ENCODE assay signal across 10 cellular contexts in the genomic region with DNA sequence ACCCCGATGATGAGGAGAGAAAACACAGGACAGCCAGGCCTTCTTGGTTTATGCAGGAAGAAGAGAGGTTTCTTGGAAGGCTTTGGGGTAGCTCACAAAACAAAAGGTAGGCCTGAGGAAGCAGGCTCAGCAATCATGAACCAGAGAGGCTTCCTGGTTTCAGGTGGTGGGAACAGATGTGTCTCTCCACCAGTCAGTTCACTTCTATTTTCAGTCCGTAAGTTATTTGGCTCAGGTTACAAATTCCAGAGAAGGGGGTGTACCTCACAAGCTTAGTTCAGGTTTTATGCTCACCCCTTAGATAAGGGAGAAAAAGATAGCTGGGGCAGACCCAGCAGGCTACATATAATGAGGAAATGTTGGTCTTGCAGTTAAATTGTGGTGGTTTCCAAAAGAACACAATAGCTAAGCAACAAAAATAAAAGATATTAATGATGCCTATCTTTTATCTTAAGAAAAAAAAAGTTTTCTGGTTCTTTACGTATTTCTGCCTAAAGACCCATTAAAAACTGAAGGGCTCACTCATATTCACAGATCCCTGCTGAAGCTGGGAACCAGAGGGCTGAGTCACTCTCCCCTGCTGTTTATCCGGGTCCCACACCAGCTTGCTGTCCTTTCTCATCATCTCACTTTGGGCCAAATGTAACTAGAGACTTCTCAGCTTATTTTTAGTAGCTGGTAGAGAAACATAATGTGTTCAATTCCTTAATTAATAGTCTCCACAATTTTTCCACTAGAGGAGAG.
A peak's percentile ranks its signal among the peaks of the same experiment; 100 is the strongest.
DNase-seq lines count a peak whose midpoint lies in the region; ATAC-seq, FAIRE-seq and TF ChIP-seq lines count a peak whose summit lies in the region.
"Had no signal": no experiment of that assay in that cellular context is flagged by ENCODE, and none has a peak within 500 bp of the region (broad histone marks: within the 10 kb centered on the region; RNA-seq: fewer than 3 reads in every experiment).

No MANE protein-coding gene starts in this region.

- TF ChIP-seq CTCF in A673 (conservative IDR thresholded peaks at IDR 0.05; ENCODE audit: low read depth, low read length) = no peak
- TF ChIP-seq CTCF in GM12878 (IDR thresholded peaks at IDR 0.05 in 2 of 3, conservative IDR thresholded peaks at IDR 0.05 in 1 of 3; ENCODE audit: control insufficient read depth in 2 of 3, extremely low read depth in 1 of 3, insufficient read depth in 1 of 3, low read depth in 3 of 3, low read length in 3 of 3) = no peak

- H3K9me3 ChIP-seq in A673 (ENCODE audit: low read depth, low read length, poor library complexity, severe bottlenecking) (no peaks in the 10 kb centered on the region), GM12878 (replicated peaks; ENCODE audit: control insufficient read depth, insufficient read depth, low read length) (no peaks in the 10 kb centered on the region; the same call in 2 of the 3 replicates)

- H3K27ac ChIP-seq in A673 (ENCODE audit: low read depth, low read length, poor library complexity, severe bottlenecking) = peak overlapping the region; percentile 67
- H3K27ac ChIP-seq in GM12878 (ENCODE audit: control insufficient read depth, insufficient read depth) = 0 out of 2 replicates have a peak overlapping the region, but pooled peaks have one; percentile 10

- no peak overlapping the region for H3K4me3 ChIP-seq in A673 (ENCODE audit: low read depth, low read length, poor library complexity, severe bottlenecking)
- H3K4me3 ChIP-seq in GM12878 = no peak overlapping the region

- RAD21 ChIA-PET in GM12878 (lab: Charles Lee; ENCODE audit: unreplicated experiment) = interaction anchor here (1.0 to 1.2 kb wide), 3 partner anchors 9 to 37 kb away, joined by 3 to 6 read pairs (median 4); no protein-coding TSS in a partner anchor

- FAIRE-seq in GM12878 (lab: Jason Lieb, UNC) = no peak
- FAIRE-seq: TTC549 had no signal

- peaks cover 7 to 9% of the 10 kb centered on the region in 2 donors for H3K9me3 Mint-ChIP-seq in activated naive CD4-positive, alpha-beta T cell treated with anti-CD3 and anti-CD28 coated beads, Interleukin-2, amount 50 U/mL, for 72 hours
- peaks cover 0 to 6% (median 0%) of the 10 kb centered on the region in 9 donors for H3K9me3 Mint-ChIP-seq in naive thymus-derived CD8-positive, alpha-beta T cell

- ATAC-seq in GM12878 = no peak
- no peak for ATAC-seq in activated naive CD4-positive, alpha-beta T cell treated with anti-CD3 and anti-CD28 coated beads, Interleukin-2, amount 50 U/mL, for 72 hours
- ATAC-seq in naive thymus-derived CD8-positive, alpha-beta T cell = no peak

- H3K4me2 ChIP-seq in GM12878 (ENCODE audit: control insufficient read depth, insufficient read depth) = no peak overlapping the region

- no peaks in the 10 kb centered on the region for H3K27me3 Mint-ChIP-seq in naive thymus-derived CD8-positive, alpha-beta T cell

- H4K20me1 ChIP-seq in GM12878 (ENCODE audit: control insufficient read depth, insufficient read depth) = no peaks in the 10 kb centered on the region

- H3K4me1 Mint-ChIP-seq in naive thymus-derived CD8-positive, alpha-beta T cell = peaks cover 22 to 38% (median 26%) of the 10 kb centered on the region in 4 donors

- POLR2A ChIA-PET in A673 (lab: Charles Lee; ENCODE audit: low non-redundant PET) = no interaction called here
- POLR2A ChIA-PET in GM12878 (lab: Charles Lee) = interaction anchor here (0.9 to 3.1 kb wide), 7 partner anchors 8 to 31 kb away, joined by 3 to 12 read pairs (median 4); no protein-coding TSS in a partner anchor
- POLR2A ChIA-PET in naive thymus-derived CD8-positive, alpha-beta T cell (lab: Charles Lee) = interaction anchor here (0.8 kb wide), 1 partner anchor 18 kb away, joined by 3 read pairs; no protein-coding TSS in a partner anchor

- H3K36me3 ChIP-seq in A673 (ENCODE audit: insufficient read depth, low read length, poor library complexity, severe bottlenecking) (no peaks in the 10 kb centered on the region), GM12878 (ENCODE audit: control insufficient read depth in 2 of 2, insufficient read depth in 2 of 2, low read length in 1 of 2) (peaks cover 3 to 4% of the 10 kb centered on the region in 2 experiments; a peak in 3 of 4 replicates)

- TF ChIP-seq RAD21 in GM12878 (IDR thresholded peaks at IDR 0.05; ENCODE audit: insufficient read depth, low read depth, low read length) = no peak

- H3K27ac Mint-ChIP-seq in activated naive CD4-positive, alpha-beta T cell treated with anti-CD3 and anti-CD28 coated beads, Interleukin-2, amount 50 U/mL, for 72 hours = no peak overlapping the region
- H3K27ac Mint-ChIP-seq in naive thymus-derived CD8-positive, alpha-beta T cell = peak overlapping the region in 1 of 10 donors; percentile 13

- H3K79me2 ChIP-seq in GM12878 (ENCODE audit: control insufficient read depth, insufficient read depth, low read length) = no peaks in the 10 kb centered on the region

- TF ChIP-seq POLR2A in GM12878 (IDR thresholded peaks at IDR 0.05; ENCODE audit: low read depth, low read length) = no peak

- peaks cover 11 to 33% of the 10 kb centered on the region in 2 donors for H3K36me3 Mint-ChIP-seq in activated naive CD4-positive, alpha-beta T cell treated with anti-CD3 and anti-CD28 coated beads, Interleukin-2, amount 50 U/mL, for 72 hours
- peaks cover 7 to 28% (median 12%) of the 10 kb centered on the region in 3 donors for H3K36me3 Mint-ChIP-seq in naive thymus-derived CD8-positive, alpha-beta T cell

- 99% methylated on average over 4 of the region's 4 CpGs for WGBS in GM12878 (ENCODE audit: insufficient coverage, insufficient replicate concordance, low lambda C conversion rate, missing lambda C conversion rate)

- H3K4me1 ChIP-seq in A673 (ENCODE audit: insufficient read depth, low read length, poor library complexity, severe bottlenecking) (peaks cover 29% of the 10 kb centered on the region), GM12878 (ENCODE audit: control insufficient read depth, insufficient read depth, low read length) (peaks cover 6% of the 10 kb centered on the region; the same call in 1 of the 2 replicates)

- peak; percentile 91 for DNase-seq in A673 (ENCODE audit: low spot score)
- DNase-seq in HT1080 (ENCODE audit: low read depth) = peak; percentile 84
- DNase-seq in GM12878 (ENCODE audit: low read depth, low spot score) = no peak
- DNase-seq in iris pigment epithelial cell (ENCODE audit: low read depth) = peak; percentile 88
- DNase-seq in NCI-H1417 (lab: John Stamatoyannopoulos, UW) = no peak
- no peak for DNase-seq in activated naive CD4-positive, alpha-beta T cell treated with anti-CD3 and anti-CD28 coated beads, Interleukin-2, amount 50 U/mL, for 72 hours (ENCODE audit: low spot score in 2 of 2)
- DNase-seq in activated CD4-positive, CD25-positive, alpha-beta regulatory T cell (lab: John Stamatoyannopoulos, UW) = no peak
- DNase-seq in naive thymus-derived CD8-positive, alpha-beta T cell = no peak

- in situ Hi-C loops in GM12878 (cut with MboI) = no loop called here

- CTCF ChIA-PET in A673 (lab: Charles Lee) (interaction anchor here (0.9 kb wide), 1 partner anchor 37 kb away, joined by 3 read pairs; no protein-coding TSS in a partner anchor), GM12878 (lab: Yijun Ruan, JAX) (interaction anchor here (0.9 to 2.9 kb wide), 4 partner anchors 9 to 27 kb away, joined by 3 to 9 read pairs (median 3); no protein-coding TSS in a partner anchor)

- SMC1A ChIA-PET in GM12878 (lab: Charles Lee; ENCODE audit: uncharacterized antibody, unreplicated experiment) = interaction anchor here (0.7 to 13.0 kb wide), 9 partner anchors 8 to 116 kb away, joined by 3 to 151 read pairs (median 5); no protein-coding TSS in a partner anchor

- intact Hi-C loops in A673 (cut with micrococcal nuclease; ENCODE audit: unreplicated experiment) = no loop called here
- intact Hi-C loops in GM12878 (cut with micrococcal nuclease; ENCODE audit: unreplicated experiment) = no loop called here

- no peaks in the 10 kb centered on the region for H3K27me3 ChIP-seq in A673 (replicated peaks; ENCODE audit: insufficient read depth, low read depth, low read length, poor library complexity)
- no peaks in the 10 kb centered on the region for H3K27me3 ChIP-seq in GM12878 (replicated peaks in 1 of 2; ENCODE audit: control insufficient read depth in 2 of 2, insufficient read depth in 2 of 2, low read length in 1 of 2)

- TF ChIP-seq EP300 in GM12878 (IDR thresholded peaks at IDR 0.05; ENCODE audit: borderline replicate concordance in 1 of 2, control insufficient read depth in 1 of 2, low read depth in 2 of 2, low read length in 2 of 2) = no peak

- H3K9ac ChIP-seq in GM12878 (ENCODE audit: control insufficient read depth, insufficient read depth, low read length) = no peak overlapping the region

- H3K4me3 Mint-ChIP-seq in naive thymus-derived CD8-positive, alpha-beta T cell = no peak overlapping the region
- H3K4me3 Mint-ChIP-seq: neural crest cell had no signal

- BruUV-seq in A673 (replicated peaks; lab: Mats Ljungman, UMichigan) = no TSS peak
- no TSS peak for BruUV-seq in GM12878 (replicated peaks; lab: Mats Ljungman, UMichigan)

- no peak overlapping the region for H2AFZ ChIP-seq in GM12878 (ENCODE audit: control insufficient read depth, low read depth, low read length)

TF ChIP-seq in GM12878, 131 proteins besides CTCF, POLR2A, EP300 and RAD21 (continues in another document):
- TF ChIP-seq IKZF2 (IDR thresholded peaks at IDR 0.05) (no peak), NR2C1 (IDR thresholded peaks at IDR 0.05) (no peak), EED (IDR thresholded peaks at IDR 0.05; ENCODE audit: low read depth) (no peak), BMI1 (IDR thresholded peaks at IDR 0.05; ENCODE audit: borderline replicate concordance) (no peak), CREB1 (IDR thresholded peaks at IDR 0.05; ENCODE audit: low read depth) (no peak), MXI1 (IDR thresholded peaks at IDR 0.05; ENCODE audit: low read depth, low read length) (no peak), SRF (IDR thresholded peaks at IDR 0.05; ENCODE audit: low read depth in 2 of 2, low read length in 2 of 2) (no peak), POU2F2 (IDR thresholded peaks at IDR 0.05; ENCODE audit: borderline replicate concordance, low read depth, low read length) (no peak), SMC3 (IDR thresholded peaks at IDR 0.05; ENCODE audit: borderline replicate concordance, low read length) (no peak)

Comparison
In these comparisons a context has a peak if more than half of its experiments do, and no peak if none do; other contexts are left out.
1. DNase-seq: peak in A673 (single experiment), HT1080 (single experiment) and iris pigment epithelial cell (single experiment); none in GM12878 (single experiment), NCI-H1417 (0 of 3), activated naive CD4-positive, alpha-beta T cell treated with anti-CD3 and anti-CD28 coated beads, Interleukin-2, amount 50 U/mL, for 72 hours (0 of 2), activated CD4-positive, CD25-positive, alpha-beta regulatory T cell (0 of 4) and naive thymus-derived CD8-positive, alpha-beta T cell (0 of 10).